In genomic region chr1:181061891-181062777, GRCh38 we compare ENCODE assay signal across 1 cellular context.
TF ChIP-seq lines count a peak whose summit lies in the region.

No MANE protein-coding gene starts in this region.

TF ChIP-seq in GM12878, 131 proteins besides CTCF, POLR2A, EP300 and RAD21 (continued from another document):
- TF ChIP-seq, protein P1, sequence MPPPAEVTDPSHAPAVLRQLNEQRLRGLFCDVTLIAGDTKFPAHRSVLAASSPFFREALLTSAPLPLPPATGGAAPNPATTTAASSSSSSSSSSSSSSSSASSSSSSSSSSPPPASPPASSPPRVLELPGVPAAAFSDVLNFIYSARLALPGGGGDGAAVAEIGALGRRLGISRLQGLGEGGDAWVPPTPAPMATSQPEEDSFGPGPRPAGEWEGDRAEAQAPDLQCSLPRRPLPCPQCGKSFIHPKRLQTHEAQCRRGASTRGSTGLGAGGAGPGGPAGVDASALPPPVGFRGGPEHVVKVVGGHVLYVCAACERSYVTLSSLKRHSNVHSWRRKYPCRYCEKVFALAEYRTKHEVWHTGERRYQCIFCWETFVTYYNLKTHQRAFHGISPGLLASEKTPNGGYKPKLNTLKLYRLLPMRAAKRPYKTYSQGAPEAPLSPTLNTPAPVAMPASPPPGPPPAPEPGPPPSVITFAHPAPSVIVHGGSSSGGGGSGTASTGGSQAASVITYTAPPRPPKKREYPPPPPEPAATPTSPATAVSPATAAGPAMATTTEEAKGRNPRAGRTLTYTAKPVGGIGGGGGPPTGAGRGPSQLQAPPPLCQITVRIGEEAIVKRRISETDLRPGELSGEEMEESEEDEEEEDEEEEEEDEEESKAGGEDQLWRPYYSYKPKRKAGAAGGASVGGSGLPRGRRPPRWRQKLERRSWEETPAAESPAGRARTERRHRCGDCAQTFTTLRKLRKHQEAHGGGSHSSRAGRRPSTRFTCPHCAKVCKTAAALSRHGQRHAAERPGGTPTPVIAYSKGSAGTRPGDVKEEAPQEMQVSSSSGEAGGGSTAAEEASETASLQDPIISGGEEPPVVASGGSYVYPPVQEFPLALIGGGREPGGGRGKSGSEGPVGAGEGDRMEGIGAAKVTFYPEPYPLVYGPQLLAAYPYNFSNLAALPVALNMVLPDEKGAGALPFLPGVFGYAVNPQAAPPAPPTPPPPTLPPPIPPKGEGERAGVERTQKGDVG (CRISPR knock-in tag; IDR thresholded peaks at IDR 0.05) = no peak
- TF ChIP-seq NFYA (IDR thresholded peaks at IDR 0.05; ENCODE audit: borderline replicate concordance, low read depth, low read length) (no peak), ZNF217 (IDR thresholded peaks at IDR 0.05) (peak; percentile 72), ZZZ3 (IDR thresholded peaks at IDR 0.05; ENCODE audit: control insufficient read depth, insufficient read length, low read depth) (no peak), MYC (IDR thresholded peaks at IDR 0.05; ENCODE audit: insufficient read depth, insufficient read length, insufficient replicate concordance, low read length, severe bottlenecking) (no peak), CHD1 (IDR thresholded peaks at IDR 0.05; ENCODE audit: low read depth, low read length) (no peak), PRDM15 (CRISPR knock-in tag; IDR thresholded peaks at IDR 0.05) (0 out of 2 replicates have a peak, but pooled peaks have one; percentile 5)
